ENCODE assay signal across 28 cellular contexts in genomic region chr6:131646249-131646670, GRCh38. TPM values are rescaled to one million over a fixed set of nuclear protein-coding genes. Genes with fewer than 3 reads are reported as not detected.
"Had no signal": no experiment of that assay in that cellular context is flagged by ENCODE, and none has a peak within 500 bp of the region (broad histone marks: within the 10 kb centered on the region; RNA-seq: fewer than 3 reads in every experiment).

No MANE protein-coding gene starts in this region.

- DNase-seq: activated B cell treated with CpG ODN at 0.5 μM for 24 hours; activated CD4-positive, alpha-beta T cell treated with anti-CD3 and anti-CD28 coated beads for 1 hour; activated CD4-positive, alpha-beta T cell treated with anti-CD3 and anti-CD28 coated beads, Interleukin-2, amount 10 ng/mL, durations not matched to agents 24 days and 14 days; activated CD4-positive, alpha-beta T cell treated with anti-CD3 and anti-CD28 coated beads, Interleukin-2, amount 50 U/mL, for 48 hours; activated CD8-positive, alpha-beta memory T cell treated with anti-CD3 and anti-CD28 coated beads, Interleukin-2, amount 10 ng/mL, durations not matched to agents 7 days and 5 days; activated effector memory CD4-positive, alpha-beta T cell treated with Interleukin-2 at 50 U/mL for 16 hours; activated naive CD4-positive, alpha-beta T cell; activated T-cell treated with anti-CD3 and anti-CD28 coated beads, Interleukin-2, amount 50 U/mL, for 24 hours; aorta; caudate nucleus; IMR-90; KG1; NCI-H1092; NCI-H1417; NCI-H1930; NCI-H510A treated with DMSO at 0.1 percent for 48 hours; NCI-H69; NK-92 treated with Interleukin-12 subunit alpha and Interleukin-12 subunit beta, amount 100 ng/mL, for 24 hours; PC-3; SIG-M5; T-cell; T-helper 2 cell had no signal

- H3K4me1 ChIP-seq: breast epithelium had no signal

- H3K27ac ChIP-seq: breast epithelium, SK-N-MC had no signal

- ATAC-seq: activated CD8-positive, alpha-beta memory T cell treated with anti-CD3 and anti-CD28 coated beads, Interleukin-2, amount 10 ng/mL, durations not matched to agents 7 days and 5 days; PC-3; T-cell had no signal

- H3K36me3 ChIP-seq: breast epithelium had no signal

- H3K4me3 ChIP-seq: breast epithelium, SK-N-MC had no signal

- H3K27me3 ChIP-seq: breast epithelium had no signal

- H3K9me3 ChIP-seq: breast epithelium had no signal

RNA-seq across cellular contexts. Expression of gene ENPP3, which starts 9.2 kb away (rescaled TPM):
- total RNA-seq: LHCN-M2, MCF 10A had no signal

RNA-seq across cellular contexts. Expression of gene OR2A4, which starts 54.9 kb away (rescaled TPM):
- total RNA-seq: activated B cell treated with CpG ODN at 0.5 μM for 24 hours; activated CD4-positive, alpha-beta T cell treated with anti-CD3 and anti-CD28 coated beads, Interleukin-2, amount 10 ng/mL, durations not matched to agents 24 days and 14 days; activated CD8-positive, alpha-beta memory T cell treated with anti-CD3 and anti-CD28 coated beads, Interleukin-2, amount 10 ng/mL, durations not matched to agents 7 days and 5 days; activated T-helper 1 cell treated with anti-CD3 and anti-CD28 coated beads, Interleukin-12 subunit alpha, Interleukin-12 subunit beta, Interleukin-2, Interleukin-4 antibody, amounts not matched to agents 30 ng/mL and 10 ng/mL and 1 ng/mL, durations not matched to agents 14 hours and 24 hours and 36 hours; aorta; IMR-90; MCF 10A; RPMI7951; T-cell had no signal
- polyA plus RNA-seq: IMR-90 had no signal
